18 cellular contexts compared by ENCODE assay signal in genomic region chr2:238362611-238363010, GRCh38. TPM values are rescaled to one million over a fixed set of nuclear protein-coding genes. Genes with fewer than 3 reads are reported as not detected.
A peak's percentile ranks its signal among the peaks of the same experiment; 100 is the strongest.
DNase-seq lines count a peak whose midpoint lies in the region; ATAC-seq and TF ChIP-seq lines count a peak whose summit lies in the region.
"Had no signal": no experiment of that assay in that cellular context is flagged by ENCODE, and none has a peak within 500 bp of the region (broad histone marks: within the 10 kb centered on the region; RNA-seq: fewer than 3 reads in every experiment).

No MANE protein-coding gene starts in this region.

- H3K4me3 ChIP-seq in right atrium auricular region = no peak overlapping the region
- H3K4me3 ChIP-seq: GM12878, GM23248 had no signal

- no peak overlapping the region for H3K4me3 Mint-ChIP-seq in WTC11
- H3K4me3 Mint-ChIP-seq in immature natural killer cell = no peak overlapping the region
- H3K4me3 Mint-ChIP-seq: B cell; CD4-positive, alpha-beta T cell had no signal

- no peaks in the 10 kb centered on the region for H3K27me3 ChIP-seq in right atrium auricular region

- H3K27ac ChIP-seq in right atrium auricular region = peak overlapping the region in 1 of 2 donors; percentile 34
- H3K27ac ChIP-seq: GM23248 had no signal

- no peaks in the 10 kb centered on the region for H3K27me3 Mint-ChIP-seq in WTC11 (ENCODE audit: low read depth)
- H3K27me3 Mint-ChIP-seq in immature natural killer cell (ENCODE audit: low read depth in 3 of 3) = peaks cover 0 to 2% (median 0%) of the 10 kb centered on the region in 3 donors
- H3K27me3 Mint-ChIP-seq: B cell; CD4-positive, alpha-beta T cell had no signal

- H3K27ac Mint-ChIP-seq in WTC11 (peak overlapping the region; percentile 34; the same call in 1 of the 2 replicates), immature natural killer cell (no peak overlapping the region)
- H3K27ac Mint-ChIP-seq: B cell; CD4-positive, alpha-beta T cell had no signal

- ATAC-seq in left ventricle myocardium superior = peak; percentile 62
- ATAC-seq in WTC11 = no peak
- ATAC-seq in sciatic nerve = peak; percentile 41
- ATAC-seq: GM12878, HepG2 had no signal

- peaks cover 8% of the 10 kb centered on the region for H3K36me3 ChIP-seq in right atrium auricular region

- in situ Hi-C loops in KBM-7 (cut with MboI; ENCODE audit: low pct_unique_long_range_greater_than_20kb, low sequenced_read_pairs) = loop anchor here (25.0 kb wide), 1 partner anchor 425 kb away; no protein-coding TSS in a partner anchor

- DNase-seq in left ventricle myocardium superior = peak; percentile 49
- DNase-seq in right atrium auricular region (ENCODE audit: low spot score) = no peak
- DNase-seq in WTC11 (ENCODE audit: low spot score) = no peak
- DNase-seq in inferior parietal cortex (ENCODE audit: extremely low spot score) = peak; percentile 11
- no peak for DNase-seq in sciatic nerve (ENCODE audit: low spot score)
- no peak for DNase-seq in immature natural killer cell
- DNase-seq in KBM-7 = no peak
- DNase-seq in mucosa of gallbladder (ENCODE audit: low spot score) = no peak
- DNase-seq: ACHN; C1 segment of cervical spinal cord; Calu3; CD4-positive, alpha-beta T cell; DMS 273 treated with DMSO at 0.1 percent for 48 hours; GM23248; H7 had no signal

- TF ChIP-seq CTCF in right atrium auricular region (IDR thresholded peaks at IDR 0.05) (no peak), WTC11 (IDR thresholded peaks at IDR 0.05) (no peak)

- CTCF ChIA-PET in WTC11 (lab: Charles Lee) = no interaction called here

- H3K4me1 Mint-ChIP-seq in WTC11 (no peaks in the 10 kb centered on the region), immature natural killer cell (peaks cover 0 to 8% of the 10 kb centered on the region in 2 donors)

- intact Hi-C loops in left ventricle myocardium superior (cut with micrococcal nuclease) = no loop called here
- intact Hi-C loops in sciatic nerve (cut with DNase I) = no loop called here

- H3K9me3 ChIP-seq in right atrium auricular region = no peaks in the 10 kb centered on the region

- H3K4me1 ChIP-seq in right atrium auricular region = peaks cover 0 to 2% of the 10 kb centered on the region in 2 donors

- H3K36me3 Mint-ChIP-seq in WTC11 = peaks cover 23% of the 10 kb centered on the region
- peaks cover 7 to 28% (median 25%) of the 10 kb centered on the region in 3 donors for H3K36me3 Mint-ChIP-seq in immature natural killer cell

- POLR2A ChIA-PET in WTC11 (lab: Charles Lee) = no interaction called here

- H3K9me3 Mint-ChIP-seq in WTC11 = peaks cover 11% of the 10 kb centered on the region
- no peaks in the 10 kb centered on the region for H3K9me3 Mint-ChIP-seq in immature natural killer cell
- H3K9me3 Mint-ChIP-seq: CD4-positive, alpha-beta T cell had no signal

TF ChIP-seq in WTC11, 78 proteins besides CTCF, POLR2A, EP300 and RAD21:
- TF ChIP-seq, protein P1, sequence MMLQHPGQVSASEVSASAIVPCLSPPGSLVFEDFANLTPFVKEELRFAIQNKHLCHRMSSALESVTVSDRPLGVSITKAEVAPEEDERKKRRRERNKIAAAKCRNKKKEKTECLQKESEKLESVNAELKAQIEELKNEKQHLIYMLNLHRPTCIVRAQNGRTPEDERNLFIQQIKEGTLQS (CRISPR knock-in tag; conservative IDR thresholded peaks at IDR 0.05) = no peak
- TF ChIP-seq NR3C1 (CRISPR knock-in tag; conservative IDR thresholded peaks at IDR 0.05; ENCODE audit: low read depth) (no peak), NFE2L1 (CRISPR knock-in tag; IDR thresholded peaks at IDR 0.05) (no peak), OVOL2 (CRISPR knock-in tag; IDR thresholded peaks at IDR 0.05; ENCODE audit: borderline replicate concordance) (no peak), ZNF263 (CRISPR knock-in tag; IDR thresholded peaks at IDR 0.05; ENCODE audit: low read depth) (no peak), SMAD4 (CRISPR knock-in tag; IDR thresholded peaks at IDR 0.05) (no peak), TCF7 (CRISPR knock-in tag; IDR thresholded peaks at IDR 0.05; ENCODE audit: low read depth) (no peak), PRRX2 (CRISPR knock-in tag; IDR thresholded peaks at IDR 0.05) (no peak), IRF1 (CRISPR knock-in tag; IDR thresholded peaks at IDR 0.05) (no peak), ZNF232 (CRISPR knock-in tag; IDR thresholded peaks at IDR 0.05) (no peak), ZNF512 (CRISPR knock-in tag; IDR thresholded peaks at IDR 0.05; ENCODE audit: borderline replicate concordance) (no peak), EMX1 (CRISPR knock-in tag; IDR thresholded peaks at IDR 0.05) (no peak), NFYB (CRISPR knock-in tag; conservative IDR thresholded peaks at IDR 0.05; ENCODE audit: low read depth) (no peak), ATF1 (CRISPR knock-in tag; IDR thresholded peaks at IDR 0.05) (no peak), ELF4 (CRISPR knock-in tag; IDR thresholded peaks at IDR 0.05; ENCODE audit: low read depth) (no peak), ZNF671 (CRISPR knock-in tag; IDR thresholded peaks at IDR 0.05) (no peak)
- TF ChIP-seq, protein P2, sequence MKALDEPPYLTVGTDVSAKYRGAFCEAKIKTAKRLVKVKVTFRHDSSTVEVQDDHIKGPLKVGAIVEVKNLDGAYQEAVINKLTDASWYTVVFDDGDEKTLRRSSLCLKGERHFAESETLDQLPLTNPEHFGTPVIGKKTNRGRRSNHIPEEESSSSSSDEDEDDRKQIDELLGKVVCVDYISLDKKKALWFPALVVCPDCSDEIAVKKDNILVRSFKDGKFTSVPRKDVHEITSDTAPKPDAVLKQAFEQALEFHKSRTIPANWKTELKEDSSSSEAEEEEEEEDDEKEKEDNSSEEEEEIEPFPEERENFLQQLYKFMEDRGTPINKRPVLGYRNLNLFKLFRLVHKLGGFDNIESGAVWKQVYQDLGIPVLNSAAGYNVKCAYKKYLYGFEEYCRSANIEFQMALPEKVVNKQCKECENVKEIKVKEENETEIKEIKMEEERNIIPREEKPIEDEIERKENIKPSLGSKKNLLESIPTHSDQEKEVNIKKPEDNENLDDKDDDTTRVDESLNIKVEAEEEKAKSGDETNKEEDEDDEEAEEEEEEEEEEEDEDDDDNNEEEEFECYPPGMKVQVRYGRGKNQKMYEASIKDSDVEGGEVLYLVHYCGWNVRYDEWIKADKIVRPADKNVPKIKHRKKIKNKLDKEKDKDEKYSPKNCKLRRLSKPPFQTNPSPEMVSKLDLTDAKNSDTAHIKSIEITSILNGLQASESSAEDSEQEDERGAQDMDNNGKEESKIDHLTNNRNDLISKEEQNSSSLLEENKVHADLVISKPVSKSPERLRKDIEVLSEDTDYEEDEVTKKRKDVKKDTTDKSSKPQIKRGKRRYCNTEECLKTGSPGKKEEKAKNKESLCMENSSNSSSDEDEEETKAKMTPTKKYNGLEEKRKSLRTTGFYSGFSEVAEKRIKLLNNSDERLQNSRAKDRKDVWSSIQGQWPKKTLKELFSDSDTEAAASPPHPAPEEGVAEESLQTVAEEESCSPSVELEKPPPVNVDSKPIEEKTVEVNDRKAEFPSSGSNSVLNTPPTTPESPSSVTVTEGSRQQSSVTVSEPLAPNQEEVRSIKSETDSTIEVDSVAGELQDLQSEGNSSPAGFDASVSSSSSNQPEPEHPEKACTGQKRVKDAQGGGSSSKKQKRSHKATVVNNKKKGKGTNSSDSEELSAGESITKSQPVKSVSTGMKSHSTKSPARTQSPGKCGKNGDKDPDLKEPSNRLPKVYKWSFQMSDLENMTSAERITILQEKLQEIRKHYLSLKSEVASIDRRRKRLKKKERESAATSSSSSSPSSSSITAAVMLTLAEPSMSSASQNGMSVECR (CRISPR knock-in tag; IDR thresholded peaks at IDR 0.05; ENCODE audit: borderline replicate concordance) = no peak

RNA-seq across cellular contexts. Expression of gene TRAF3IP1, which starts 42.3 kb away (rescaled TPM):
- total RNA-seq in left ventricle myocardium superior (13.8 TPM), right atrium auricular region (1 to 10 TPM; 5.0 to 5.8 TPM), WTC11 (2021) (14.7 to 18.7 TPM (median 16.8 TPM) in 3 replicates), sciatic nerve (33.4 TPM), mucosa of gallbladder (25.6 TPM)
- polyA plus RNA-seq in immature natural killer cell = 1 to 10 TPM; 1.9 to 7.0 (median 2.2) TPM

Comparison
In these comparisons a context has a peak if more than half of its experiments do, and no peak if none do; other contexts are left out.
1. DNase-seq: peak in left ventricle myocardium superior (single experiment) and inferior parietal cortex (single experiment); none in right atrium auricular region (single experiment), WTC11 (single experiment), sciatic nerve (single experiment), immature natural killer cell (0 of 3), KBM-7 (single experiment) and mucosa of gallbladder (single experiment).